1 cellular context compared by ENCODE assay signal in genomic region chr22:30667486-30668305, GRCh38.
TF ChIP-seq lines count a peak whose summit lies in the region.

Gene DUSP18, minus strand, starts transcription at chr22:30667875. Its CDS starts 3,872 bp downstream, at chr22:30664003.

TF ChIP-seq in K562, 482 proteins besides CTCF, POLR2A, EP300 and RAD21 (continued from another document and continues in another):
- no peak for TF ChIP-seq SIX5 (IDR thresholded peaks at IDR 0.05; ENCODE audit: borderline replicate concordance in 1 of 2, insufficient read depth in 1 of 2, low read depth in 1 of 2, low read length in 2 of 2)
- no peak for TF ChIP-seq MYBL2 (IDR thresholded peaks at IDR 0.05; ENCODE audit: low read depth)
- TF ChIP-seq MYBL2 (CRISPR knock-in tag; IDR thresholded peaks at IDR 0.05; ENCODE audit: borderline replicate concordance): no peak
- no peak for TF ChIP-seq ZSCAN29 (IDR thresholded peaks at IDR 0.05)
- no peak for TF ChIP-seq ATF3 (IDR thresholded peaks at IDR 0.05)
- no peak for TF ChIP-seq ATF3 (CRISPR knock-in tag; conservative IDR thresholded peaks at IDR 0.05)
- no peak for TF ChIP-seq MAFK (IDR thresholded peaks at IDR 0.05; ENCODE audit: low read length)
- no peak for TF ChIP-seq CBFB (CRISPR knock-in tag; IDR thresholded peaks at IDR 0.05)
- TF ChIP-seq RBM25 (IDR thresholded peaks at IDR 0.05; ENCODE audit: low read depth, low read length, severe bottlenecking): no peak
- no peak for TF ChIP-seq ZNF584 (CRISPR knock-in tag; IDR thresholded peaks at IDR 0.05; ENCODE audit: low read depth)
- TF ChIP-seq TCF3 (CRISPR knock-in tag; IDR thresholded peaks at IDR 0.05): no peak
- TF ChIP-seq MCM2 (IDR thresholded peaks at IDR 0.05; ENCODE audit: low read depth): no peak
- TF ChIP-seq HMG20B (CRISPR knock-in tag; IDR thresholded peaks at IDR 0.05): no peak
- no peak for TF ChIP-seq WHSC1 (IDR thresholded peaks at IDR 0.05; ENCODE audit: low read length)
- peak; percentile 90; the same call in 1 of the 2 replicates for TF ChIP-seq TFAP4 (CRISPR knock-in tag; IDR thresholded peaks at IDR 0.05; ENCODE audit: borderline replicate concordance)
- TF ChIP-seq ZBTB1 (CRISPR knock-in tag; IDR thresholded peaks at IDR 0.05; ENCODE audit: borderline replicate concordance, low read depth): no peak
- TF ChIP-seq ZNF830 (CRISPR knock-in tag; IDR thresholded peaks at IDR 0.05): no peak
- TF ChIP-seq KLF1 (tag; IDR thresholded peaks at IDR 0.05): peak; percentile 86
- no peak for TF ChIP-seq ZNF561 (CRISPR knock-in tag; conservative IDR thresholded peaks at IDR 0.05)
- TF ChIP-seq ZNF79 (CRISPR knock-in tag; IDR thresholded peaks at IDR 0.05; ENCODE audit: low read depth): no peak
- no peak for TF ChIP-seq CBFA2T2 (conservative IDR thresholded peaks at IDR 0.05)
- no peak for TF ChIP-seq THRAP3 (IDR thresholded peaks at IDR 0.05; ENCODE audit: borderline replicate concordance)
- no peak for TF ChIP-seq FOXJ2 (tag; IDR thresholded peaks at IDR 0.05)
- peak; percentile 63; the same call in 1 of the 2 replicates for TF ChIP-seq CTBP1 (IDR thresholded peaks at IDR 0.05; ENCODE audit: borderline replicate concordance)
- TF ChIP-seq PTTG1 (tag; IDR thresholded peaks at IDR 0.05; ENCODE audit: low read depth): no peak
- TF ChIP-seq MYNN (IDR thresholded peaks at IDR 0.05): peak; percentile 71
- no peak for TF ChIP-seq MYNN (CRISPR knock-in tag; IDR thresholded peaks at IDR 0.05)
- no peak for TF ChIP-seq PURB (CRISPR knock-in tag; IDR thresholded peaks at IDR 0.05; ENCODE audit: low read depth)
- no peak for TF ChIP-seq IRF9 (tag; IDR thresholded peaks at IDR 0.05)
- TF ChIP-seq E2F3 (CRISPR knock-in tag; IDR thresholded peaks at IDR 0.05): no peak
- no peak for TF ChIP-seq MED1 (CRISPR knock-in tag; IDR thresholded peaks at IDR 0.05; ENCODE audit: borderline replicate concordance)
- TF ChIP-seq TRIM28 (IDR thresholded peaks at IDR 0.05): no peak
- 0 out of 2 replicates have a peak, but pooled peaks have one; percentile 29 for TF ChIP-seq PREB (CRISPR knock-in tag; IDR thresholded peaks at IDR 0.05)
- TF ChIP-seq DDX20 (tag; IDR thresholded peaks at IDR 0.05; ENCODE audit: low read depth): no peak
- no peak for TF ChIP-seq ZNF764 (CRISPR knock-in tag; IDR thresholded peaks at IDR 0.05; ENCODE audit: low read depth)
- no peak for TF ChIP-seq JUN (IDR thresholded peaks at IDR 0.05; ENCODE audit: borderline replicate concordance, low read depth, low read length)
- TF ChIP-seq JUN (CRISPR knock-in tag; IDR thresholded peaks at IDR 0.05; ENCODE audit: borderline replicate concordance): no peak
- no peak for TF ChIP-seq ZFP36 (IDR thresholded peaks at IDR 0.05; ENCODE audit: low read depth, low read length, partially characterized antibody)
- TF ChIP-seq MAZ (CRISPR knock-in tag; conservative IDR thresholded peaks at IDR 0.05 in 1 of 2, IDR thresholded peaks at IDR 0.05 in 1 of 2): peak; percentile 22 to 47; a peak in 1 of 4 replicates
- TF ChIP-seq PKNOX1 (IDR thresholded peaks at IDR 0.05): no peak
- TF ChIP-seq ZMIZ1 (IDR thresholded peaks at IDR 0.05; ENCODE audit: low read depth in 2 of 2, low read length in 2 of 2): no peak
- peak in 1 of 2 experiments; percentile 67; a peak in 1 of 4 replicates for TF ChIP-seq CSDE1 (IDR thresholded peaks at IDR 0.05)
- peak; percentile 69; the same call in 1 of the 2 replicates for TF ChIP-seq SP1 (CRISPR knock-in tag; IDR thresholded peaks at IDR 0.05)
- TF ChIP-seq SUPT5H (IDR thresholded peaks at IDR 0.05): peak; percentile 67
- TF ChIP-seq ZNF655 (CRISPR knock-in tag; IDR thresholded peaks at IDR 0.05): no peak
- no peak for TF ChIP-seq MIER1 (IDR thresholded peaks at IDR 0.05; ENCODE audit: low read depth)
- TF ChIP-seq DPF2 (IDR thresholded peaks at IDR 0.05): no peak
- no peak for TF ChIP-seq ZFPM2 (CRISPR knock-in tag; IDR thresholded peaks at IDR 0.05)
- TF ChIP-seq ZNF140 (CRISPR knock-in tag; IDR thresholded peaks at IDR 0.05): no peak
- no peak for TF ChIP-seq CREB1 (IDR thresholded peaks at IDR 0.05)
- TF ChIP-seq CREB1 (CRISPR knock-in tag; IDR thresholded peaks at IDR 0.05): peak; percentile 52; the same call in 1 of the 2 replicates
- no peak for TF ChIP-seq STAG1 (CRISPR knock-in tag; IDR thresholded peaks at IDR 0.05; ENCODE audit: borderline replicate concordance)
- TF ChIP-seq PHF8 (IDR thresholded peaks at IDR 0.05; ENCODE audit: borderline replicate concordance, low read length): peak; percentile 85; the same call in 1 of the 2 replicates
- no peak for TF ChIP-seq ZNF589 (CRISPR knock-in tag; IDR thresholded peaks at IDR 0.05; ENCODE audit: low read depth)
- no peak for TF ChIP-seq CBFA2T3 (IDR thresholded peaks at IDR 0.05)
- TF ChIP-seq ZNF23 (CRISPR knock-in tag; IDR thresholded peaks at IDR 0.05): no peak
- no peak for TF ChIP-seq CEBPZ (IDR thresholded peaks at IDR 0.05; ENCODE audit: borderline replicate concordance, low read depth, low read length)
- TF ChIP-seq DIDO1 (tag; IDR thresholded peaks at IDR 0.05; ENCODE audit: low read depth): no peak
- no peak for TF ChIP-seq ZEB2 (IDR thresholded peaks at IDR 0.05)
- TF ChIP-seq MAFF (IDR thresholded peaks at IDR 0.05; ENCODE audit: low read length): no peak
- TF ChIP-seq ZNF778 (CRISPR knock-in tag; IDR thresholded peaks at IDR 0.05): no peak
- TF ChIP-seq SMARCB1 (IDR thresholded peaks at IDR 0.05; ENCODE audit: insufficient read length, low read depth): no peak
- no peak for TF ChIP-seq GTF2A2 (tag; IDR thresholded peaks at IDR 0.05)
- no peak for TF ChIP-seq HSF4 (CRISPR knock-in tag; IDR thresholded peaks at IDR 0.05; ENCODE audit: borderline replicate concordance)
- peak; percentile 74 for TF ChIP-seq NKRF (IDR thresholded peaks at IDR 0.05; ENCODE audit: borderline replicate concordance)
- no peak for TF ChIP-seq NCOA6 (IDR thresholded peaks at IDR 0.05)
- TF ChIP-seq ZZZ3 (IDR thresholded peaks at IDR 0.05): no peak
- no peak for TF ChIP-seq YBX1 (IDR thresholded peaks at IDR 0.05)
